Comparison of ENCODE assay signal across 3 cellular contexts in the genomic region with DNA sequence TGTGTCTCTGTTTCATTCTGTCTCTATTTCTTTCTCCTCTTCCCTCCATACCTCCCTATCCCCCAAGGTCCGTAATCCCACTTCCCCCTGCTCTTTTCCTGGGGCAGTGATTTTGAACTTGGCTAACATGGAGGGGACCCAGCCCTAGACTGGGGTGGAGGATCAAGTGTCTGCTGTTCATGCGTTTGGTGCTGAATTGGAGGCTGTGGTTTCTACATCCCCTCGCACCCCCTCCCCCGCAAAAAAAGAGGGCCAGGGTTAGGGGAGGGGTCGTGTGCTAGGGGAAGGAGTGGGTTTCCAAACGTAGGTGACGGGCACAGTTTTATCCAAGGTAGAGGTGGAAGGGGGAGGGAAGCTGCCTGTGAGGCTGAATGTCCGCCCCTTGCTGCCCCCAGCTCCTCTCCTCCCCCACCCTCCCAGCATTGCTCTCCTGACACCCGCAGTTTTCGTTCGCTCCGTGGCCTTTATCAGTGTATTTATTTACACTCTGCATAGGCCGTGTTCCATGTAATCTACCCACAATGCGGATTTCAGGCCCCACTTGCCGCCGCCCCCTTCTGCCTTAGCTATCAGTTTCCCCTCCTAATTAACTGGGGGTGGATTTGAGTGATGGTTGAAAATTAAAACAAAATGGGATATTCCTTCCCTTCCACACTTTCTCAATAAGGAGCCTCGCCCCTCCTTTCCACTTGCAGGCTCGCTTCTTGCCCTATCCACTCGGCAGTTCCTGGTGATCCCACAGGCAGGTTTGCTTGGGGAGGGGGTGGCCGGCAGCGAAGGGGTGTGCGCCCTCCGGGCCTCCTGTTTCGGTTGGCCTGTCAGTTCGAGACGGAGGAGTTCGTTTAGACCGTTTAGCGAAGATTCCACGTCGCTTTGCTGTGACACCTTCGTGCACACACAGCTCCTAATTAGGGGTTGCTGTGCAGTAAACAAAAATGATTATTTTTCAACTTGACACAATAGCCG.
TF ChIP-seq lines count a peak whose summit lies in the region.

No MANE protein-coding gene starts in this region.

TF ChIP-seq in SK-N-SH, 30 proteins besides CTCF, POLR2A, EP300 and RAD21:
- TF ChIP-seq ELF1 (IDR thresholded peaks at IDR 0.05) = no peak
- TF ChIP-seq, protein P1, sequence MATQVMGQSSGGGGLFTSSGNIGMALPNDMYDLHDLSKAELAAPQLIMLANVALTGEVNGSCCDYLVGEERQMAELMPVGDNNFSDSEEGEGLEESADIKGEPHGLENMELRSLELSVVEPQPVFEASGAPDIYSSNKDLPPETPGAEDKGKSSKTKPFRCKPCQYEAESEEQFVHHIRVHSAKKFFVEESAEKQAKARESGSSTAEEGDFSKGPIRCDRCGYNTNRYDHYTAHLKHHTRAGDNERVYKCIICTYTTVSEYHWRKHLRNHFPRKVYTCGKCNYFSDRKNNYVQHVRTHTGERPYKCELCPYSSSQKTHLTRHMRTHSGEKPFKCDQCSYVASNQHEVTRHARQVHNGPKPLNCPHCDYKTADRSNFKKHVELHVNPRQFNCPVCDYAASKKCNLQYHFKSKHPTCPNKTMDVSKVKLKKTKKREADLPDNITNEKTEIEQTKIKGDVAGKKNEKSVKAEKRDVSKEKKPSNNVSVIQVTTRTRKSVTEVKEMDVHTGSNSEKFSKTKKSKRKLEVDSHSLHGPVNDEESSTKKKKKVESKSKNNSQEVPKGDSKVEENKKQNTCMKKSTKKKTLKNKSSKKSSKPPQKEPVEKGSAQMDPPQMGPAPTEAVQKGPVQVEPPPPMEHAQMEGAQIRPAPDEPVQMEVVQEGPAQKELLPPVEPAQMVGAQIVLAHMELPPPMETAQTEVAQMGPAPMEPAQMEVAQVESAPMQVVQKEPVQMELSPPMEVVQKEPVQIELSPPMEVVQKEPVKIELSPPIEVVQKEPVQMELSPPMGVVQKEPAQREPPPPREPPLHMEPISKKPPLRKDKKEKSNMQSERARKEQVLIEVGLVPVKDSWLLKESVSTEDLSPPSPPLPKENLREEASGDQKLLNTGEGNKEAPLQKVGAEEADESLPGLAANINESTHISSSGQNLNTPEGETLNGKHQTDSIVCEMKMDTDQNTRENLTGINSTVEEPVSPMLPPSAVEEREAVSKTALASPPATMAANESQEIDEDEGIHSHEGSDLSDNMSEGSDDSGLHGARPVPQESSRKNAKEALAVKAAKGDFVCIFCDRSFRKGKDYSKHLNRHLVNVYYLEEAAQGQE (IDR thresholded peaks at IDR 0.05; ENCODE audit: low read depth, low read length) = peak; percentile 79
- 0 out of 2 replicates have a peak, but pooled peaks have one; percentile 6 for TF ChIP-seq MXI1 (IDR thresholded peaks at IDR 0.05; ENCODE audit: low read depth, low read length)

TF ChIP-seq in SK-N-SH treated with all-trans-retinoic acid at 6 μM for 48 hours, 23 proteins besides CTCF, POLR2A, EP300 and RAD21:
- TF ChIP-seq ARNTL (CRISPR knock-in tag; IDR thresholded peaks at IDR 0.05; ENCODE audit: borderline replicate concordance, low read depth) = no peak
- TF ChIP-seq ZNF70 (CRISPR knock-in tag; IDR thresholded peaks at IDR 0.05) = no peak

TF ChIP-seq in H1, 55 proteins besides CTCF, POLR2A, EP300 and RAD21:
- TF ChIP-seq SAP30 (IDR thresholded peaks at IDR 0.05; ENCODE audit: insufficient read depth, insufficient replicate concordance, low read length) (peak; percentile 59), POU5F1 (IDR thresholded peaks at IDR 0.05; ENCODE audit: low read depth, low read length) (no peak), MAFK (IDR thresholded peaks at IDR 0.05; ENCODE audit: low read depth, low read length) (no peak), SIN3A (conservative IDR thresholded peaks at IDR 0.05 in 1 of 2, IDR thresholded peaks at IDR 0.05 in 1 of 2; ENCODE audit: low read depth in 1 of 2, low read length in 2 of 2) (peak; percentile 72 to 86; a peak in 2 of 4 replicates), RBBP5 (IDR thresholded peaks at IDR 0.05; ENCODE audit: borderline replicate concordance, low read depth, low read length) (0 out of 2 replicates have a peak, but pooled peaks have one; percentile 5)
- TF ChIP-seq, protein P2, sequence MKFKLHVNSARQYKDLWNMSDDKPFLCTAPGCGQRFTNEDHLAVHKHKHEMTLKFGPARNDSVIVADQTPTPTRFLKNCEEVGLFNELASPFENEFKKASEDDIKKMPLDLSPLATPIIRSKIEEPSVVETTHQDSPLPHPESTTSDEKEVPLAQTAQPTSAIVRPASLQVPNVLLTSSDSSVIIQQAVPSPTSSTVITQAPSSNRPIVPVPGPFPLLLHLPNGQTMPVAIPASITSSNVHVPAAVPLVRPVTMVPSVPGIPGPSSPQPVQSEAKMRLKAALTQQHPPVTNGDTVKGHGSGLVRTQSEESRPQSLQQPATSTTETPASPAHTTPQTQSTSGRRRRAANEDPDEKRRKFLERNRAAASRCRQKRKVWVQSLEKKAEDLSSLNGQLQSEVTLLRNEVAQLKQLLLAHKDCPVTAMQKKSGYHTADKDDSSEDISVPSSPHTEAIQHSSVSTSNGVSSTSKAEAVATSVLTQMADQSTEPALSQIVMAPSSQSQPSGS (IDR thresholded peaks at IDR 0.05; ENCODE audit: low read length) = 0 out of 2 replicates have a peak, but pooled peaks have one; percentile 53
- TF ChIP-seq, protein P3, sequence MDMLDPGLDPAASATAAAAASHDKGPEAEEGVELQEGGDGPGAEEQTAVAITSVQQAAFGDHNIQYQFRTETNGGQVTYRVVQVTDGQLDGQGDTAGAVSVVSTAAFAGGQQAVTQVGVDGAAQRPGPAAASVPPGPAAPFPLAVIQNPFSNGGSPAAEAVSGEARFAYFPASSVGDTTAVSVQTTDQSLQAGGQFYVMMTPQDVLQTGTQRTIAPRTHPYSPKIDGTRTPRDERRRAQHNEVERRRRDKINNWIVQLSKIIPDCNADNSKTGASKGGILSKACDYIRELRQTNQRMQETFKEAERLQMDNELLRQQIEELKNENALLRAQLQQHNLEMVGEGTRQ (IDR thresholded peaks at IDR 0.05; ENCODE audit: low read length) = no peak
